24 cellular contexts compared by ENCODE assay signal in the genomic region with DNA sequence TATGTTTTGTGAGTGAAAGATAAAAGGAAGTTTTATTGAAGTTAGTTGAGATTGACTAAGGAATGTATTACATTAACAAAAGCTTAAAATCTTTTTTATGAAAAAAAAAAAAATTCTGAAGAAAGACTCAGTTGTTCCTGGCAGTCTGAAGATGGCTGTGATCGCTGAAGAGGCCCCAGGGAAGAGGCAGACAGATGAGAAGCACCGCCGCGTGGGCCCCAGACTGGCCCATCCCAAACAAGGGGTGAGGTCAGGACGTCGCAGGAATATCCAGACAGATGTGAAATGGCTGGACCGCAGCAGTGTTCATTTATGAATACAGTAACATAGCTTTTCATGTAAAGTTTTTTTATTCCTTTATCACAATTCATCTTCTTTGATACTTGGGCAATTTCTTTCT.
DNase-seq lines count a peak whose midpoint lies in the region; ATAC-seq and TF ChIP-seq lines count a peak whose summit lies in the region.
"Had no signal": no experiment of that assay in that cellular context is flagged by ENCODE, and none has a peak within 500 bp of the region (broad histone marks: within the 10 kb centered on the region; RNA-seq: fewer than 3 reads in every experiment).

No MANE protein-coding gene starts in this region.

- H3K4me1 ChIP-seq in right atrium auricular region (no peaks in the 10 kb centered on the region), right cardiac atrium (ENCODE audit: control insufficient read depth, insufficient read depth, low read length) (no peaks in the 10 kb centered on the region), aorta (ENCODE audit: control insufficient read depth in 1 of 2, insufficient read depth in 2 of 2, low read length in 2 of 2) (no peaks in the 10 kb centered on the region)
- H3K4me1 ChIP-seq: BE2C, BLaER1 had no signal

- intact Hi-C loops in right cardiac atrium (cut with DNase I) = no loop called here
- intact Hi-C loops in aorta (cut with DNase I) = no loop called here

- no peak for ATAC-seq in right cardiac atrium
- no peak for ATAC-seq in aorta (ENCODE audit: low FRiP score)
- ATAC-seq: GM12878 had no signal

- H3K4me3 ChIP-seq in right atrium auricular region (no peak overlapping the region), right cardiac atrium (ENCODE audit: low read length) (no peak overlapping the region), aorta (ENCODE audit: low read length in 2 of 2) (no peak overlapping the region)
- H3K4me3 ChIP-seq: BLaER1, GM12878 had no signal

- WGBS in right cardiac atrium = 76% methylated on average over 7 of the region's 7 CpGs
- 92% methylated on average over 7 of the region's 7 CpGs for WGBS in aorta, 2 donors

- H3K27ac ChIP-seq in right atrium auricular region (no peak overlapping the region), right cardiac atrium (ENCODE audit: low read length) (no peak overlapping the region), aorta (ENCODE audit: low read depth in 1 of 2, low read length in 2 of 2) (no peak overlapping the region)
- H3K27ac ChIP-seq: BLaER1 had no signal

- no peaks in the 10 kb centered on the region for H3K27me3 ChIP-seq in right atrium auricular region
- H3K27me3 ChIP-seq in right cardiac atrium (ENCODE audit: control insufficient read depth, insufficient read depth) = no peaks in the 10 kb centered on the region
- H3K27me3 ChIP-seq in aorta (ENCODE audit: control insufficient read depth in 1 of 2, insufficient read depth in 2 of 2, low read length in 1 of 2) = no peaks in the 10 kb centered on the region
- H3K27me3 ChIP-seq: BE2C, BLaER1 had no signal

- TF ChIP-seq CTCF in right atrium auricular region (IDR thresholded peaks at IDR 0.05) = no peak

- H3K36me3 ChIP-seq in right atrium auricular region (no peaks in the 10 kb centered on the region), aorta (ENCODE audit: control insufficient read depth in 1 of 2, insufficient read depth in 2 of 2, low read length in 1 of 2) (no peaks in the 10 kb centered on the region)
- H3K36me3 ChIP-seq: BE2C, BLaER1 had no signal

- no peaks in the 10 kb centered on the region for H3K9me3 ChIP-seq in right atrium auricular region
- no peaks in the 10 kb centered on the region for H3K9me3 ChIP-seq in right cardiac atrium (ENCODE audit: control insufficient read depth, low read length)
- H3K9me3 ChIP-seq in aorta (ENCODE audit: control insufficient read depth, low read length) = no peaks in the 10 kb centered on the region
- H3K9me3 ChIP-seq: BE2C, BLaER1 had no signal

- DNase-seq in right atrium auricular region (ENCODE audit: low spot score) (peak; percentile 34), right cardiac atrium (no peak), foreskin melanocyte (peak; percentile 47), aorta (no peak), A172 (ENCODE audit: low spot score) (no peak)
- DNase-seq in stimulated activated CD4-positive, alpha-beta T cell treated with anti-CD3 and anti-CD28 coated beads, Interleukin-4, amount 100 ng/mL, for 4 hours = no peak
- DNase-seq: 8988T; ACHN; BE2C; C1 segment of cervical spinal cord; CD4-positive, alpha-beta memory T cell; CD4-positive, CD25-positive, alpha-beta regulatory T cell; CD8-positive, alpha-beta memory T cell; COR-L47; DMS 273 treated with DMSO at 0.1 percent for 48 hours; DMS153; DMS53; DMS79; DND-41; EL; GDM1 had no signal

TF ChIP-seq in PFSK-1, 5 proteins besides CTCF, POLR2A, EP300 and RAD21:
- TF ChIP-seq TAF1 (IDR thresholded peaks at IDR 0.05; ENCODE audit: borderline replicate concordance, insufficient read depth, low read length) = no peak
- TF ChIP-seq, protein P1, sequence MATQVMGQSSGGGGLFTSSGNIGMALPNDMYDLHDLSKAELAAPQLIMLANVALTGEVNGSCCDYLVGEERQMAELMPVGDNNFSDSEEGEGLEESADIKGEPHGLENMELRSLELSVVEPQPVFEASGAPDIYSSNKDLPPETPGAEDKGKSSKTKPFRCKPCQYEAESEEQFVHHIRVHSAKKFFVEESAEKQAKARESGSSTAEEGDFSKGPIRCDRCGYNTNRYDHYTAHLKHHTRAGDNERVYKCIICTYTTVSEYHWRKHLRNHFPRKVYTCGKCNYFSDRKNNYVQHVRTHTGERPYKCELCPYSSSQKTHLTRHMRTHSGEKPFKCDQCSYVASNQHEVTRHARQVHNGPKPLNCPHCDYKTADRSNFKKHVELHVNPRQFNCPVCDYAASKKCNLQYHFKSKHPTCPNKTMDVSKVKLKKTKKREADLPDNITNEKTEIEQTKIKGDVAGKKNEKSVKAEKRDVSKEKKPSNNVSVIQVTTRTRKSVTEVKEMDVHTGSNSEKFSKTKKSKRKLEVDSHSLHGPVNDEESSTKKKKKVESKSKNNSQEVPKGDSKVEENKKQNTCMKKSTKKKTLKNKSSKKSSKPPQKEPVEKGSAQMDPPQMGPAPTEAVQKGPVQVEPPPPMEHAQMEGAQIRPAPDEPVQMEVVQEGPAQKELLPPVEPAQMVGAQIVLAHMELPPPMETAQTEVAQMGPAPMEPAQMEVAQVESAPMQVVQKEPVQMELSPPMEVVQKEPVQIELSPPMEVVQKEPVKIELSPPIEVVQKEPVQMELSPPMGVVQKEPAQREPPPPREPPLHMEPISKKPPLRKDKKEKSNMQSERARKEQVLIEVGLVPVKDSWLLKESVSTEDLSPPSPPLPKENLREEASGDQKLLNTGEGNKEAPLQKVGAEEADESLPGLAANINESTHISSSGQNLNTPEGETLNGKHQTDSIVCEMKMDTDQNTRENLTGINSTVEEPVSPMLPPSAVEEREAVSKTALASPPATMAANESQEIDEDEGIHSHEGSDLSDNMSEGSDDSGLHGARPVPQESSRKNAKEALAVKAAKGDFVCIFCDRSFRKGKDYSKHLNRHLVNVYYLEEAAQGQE (IDR thresholded peaks at IDR 0.05; ENCODE audit: insufficient read depth in 1 of 2, low read depth in 2 of 2, low read length in 2 of 2) = no peak
- no peak for TF ChIP-seq SIN3A (IDR thresholded peaks at IDR 0.05; ENCODE audit: borderline replicate concordance, insufficient read depth, low read length)
- TF ChIP-seq POLR2AphosphoS5 (IDR thresholded peaks at IDR 0.05; ENCODE audit: low read depth, low read length) = peak; percentile 52; the same call in 1 of the 2 replicates

Comparison
In these comparisons a context has a peak if more than half of its experiments do, and no peak if none do; other contexts are left out.
1. DNase-seq: peak in right atrium auricular region (single experiment) and foreskin melanocyte (single experiment); none in right cardiac atrium (0 of 3), stimulated activated CD4-positive, alpha-beta T cell treated with anti-CD3 and anti-CD28 coated beads, Interleukin-4, amount 100 ng/mL, for 4 hours (0 of 2), aorta (0 of 2) and A172 (single experiment).